9 cellular contexts compared by ENCODE assay signal in genomic region chr4:5707366-5708133, GRCh38.
DNase-seq lines count a peak whose midpoint lies in the region; ATAC-seq and TF ChIP-seq lines count a peak whose summit lies in the region.
"Had no signal": no experiment of that assay in that cellular context is flagged by ENCODE, and none has a peak within 500 bp of the region (broad histone marks: within the 10 kb centered on the region; RNA-seq: fewer than 3 reads in every experiment).

No MANE protein-coding gene starts in this region.

- H3K27ac Mint-ChIP-seq in stimulated activated memory B cell treated with anti-CD40 and anti-IgM and Interleukin-4, amounts not matched to agents 10 μg/mL and 1 μg/mL and 100 μg/mL, for 72 hours, result no peak overlapping the region

- H3K36me3 Mint-ChIP-seq in stimulated activated memory B cell treated with anti-CD40 and anti-IgM and Interleukin-4, amounts not matched to agents 10 μg/mL and 1 μg/mL and 100 μg/mL, for 72 hours, result no peaks in the 10 kb centered on the region

- H3K9me3 Mint-ChIP-seq in stimulated activated memory B cell treated with anti-CD40 and anti-IgM and Interleukin-4, amounts not matched to agents 10 μg/mL and 1 μg/mL and 100 μg/mL, for 72 hours, result peaks cover 11% of the 10 kb centered on the region

- no peak for ATAC-seq in stimulated activated memory B cell treated with anti-CD40 and anti-IgM and Interleukin-4, amounts not matched to agents 10 μg/mL and 1 μg/mL and 100 μg/mL, for 72 hours
- ATAC-seq in HG03460 (IDR thresholded peaks at IDR 0.05; ENCODE audit: unreplicated experiment) (no peak), GM21390 (IDR thresholded peaks at IDR 0.05; ENCODE audit: unreplicated experiment) (no peak)

- peaks cover 31% of the 10 kb centered on the region for H3K27me3 ChIP-seq in HUES48 (ENCODE audit: control insufficient read depth, insufficient read depth, low read length)

- H3K4me3 ChIP-seq in HUES48 (ENCODE audit: low read depth, low read length) (peak overlapping the region; percentile 75), astrocyte of the spinal cord (ENCODE audit: low read depth, low read length) (peak overlapping the region; percentile 68)

- H3K27me3 Mint-ChIP-seq in stimulated activated memory B cell treated with anti-CD40 and anti-IgM and Interleukin-4, amounts not matched to agents 10 μg/mL and 1 μg/mL and 100 μg/mL, for 72 hours, result peaks cover 44% of the 10 kb centered on the region

- no peaks in the 10 kb centered on the region for H3K9me3 ChIP-seq in HUES48 (ENCODE audit: control insufficient read depth, insufficient read depth, low read length)

- no peak overlapping the region for H3K27ac ChIP-seq in HUES48 (ENCODE audit: low read depth, low read length)

- H3K4me3 Mint-ChIP-seq in stimulated activated memory B cell treated with anti-CD40 and anti-IgM and Interleukin-4, amounts not matched to agents 10 μg/mL and 1 μg/mL and 100 μg/mL, for 72 hours, result peak overlapping the region; percentile 27

- no peak for TF ChIP-seq CTCF in astrocyte of the spinal cord (IDR thresholded peaks at IDR 0.05; ENCODE audit: low read depth, low read length)

- no peak for DNase-seq in astrocyte of the spinal cord (ENCODE audit: low read depth, low spot score)
- DNase-seq in iris pigment epithelial cell (ENCODE audit: low read depth), result peak; percentile 14
- no peak for DNase-seq in hepatic stellate cell (ENCODE audit: low spot score)
- DNase-seq in NCI-H1436 treated with DMSO at 0.1 percent for 48 hours (lab: John Stamatoyannopoulos, UW), result no peak
- DNase-seq: NCI-H1694 had no signal

- H3K4me1 Mint-ChIP-seq in stimulated activated memory B cell treated with anti-CD40 and anti-IgM and Interleukin-4, amounts not matched to agents 10 μg/mL and 1 μg/mL and 100 μg/mL, for 72 hours, result peaks cover 6% of the 10 kb centered on the region

- in situ Hi-C loops in astrocyte of the spinal cord (cut with HindIII; ENCODE audit: low sequenced_read_pairs), result no loop called here

- peaks cover 6% of the 10 kb centered on the region for H3K36me3 ChIP-seq in HUES48 (ENCODE audit: control insufficient read depth, insufficient read depth, low read length)

- peak overlapping the region; percentile 16; the same call in 1 of the 2 replicates for H3K9ac ChIP-seq in HUES48 (ENCODE audit: low read depth, low read length)

- peaks cover 18% of the 10 kb centered on the region for H3K4me1 ChIP-seq in HUES48 (ENCODE audit: control insufficient read depth, insufficient read depth, low read length)
